ENCODE assay signal across 8 cellular contexts in genomic region chr2:74553892-74554820, GRCh38. TPM values are rescaled to one million over a fixed set of nuclear protein-coding genes. Genes with fewer than 3 reads are reported as not detected.
A peak's percentile ranks its signal among the peaks of the same experiment; 100 is the strongest.
DNase-seq lines count a peak whose midpoint lies in the region; ATAC-seq and TF ChIP-seq lines count a peak whose summit lies in the region.

Gene DOK1, plus strand, starts transcription at chr2:74554720. Its CDS starts 35 bp downstream, at chr2:74554755.
Gene LOXL3, minus strand, starts transcription at chr2:74553942. Its CDS starts 1,308 bp downstream, at chr2:74552634.

- TF ChIP-seq POLR2A in body of pancreas (IDR thresholded peaks at IDR 0.05) = peak in 2 of 3 donors; percentile 4 to 22

- H3K9ac ChIP-seq in iPS-18a (ENCODE audit: low read length) = peak within 1 kb of the TSS; percentile 65
- H3K9ac ChIP-seq in skeletal muscle tissue (ENCODE audit: low read depth in 1 of 3, low read length in 3 of 3) = peak within 1 kb of the TSS; percentile 65 to 69 (median 68)

- 0 out of 2 replicates have a peak, but pooled peaks cover 3% of the 10 kb centered on the region for H3K36me3 ChIP-seq in HAP-1 (replicated peaks)
- H3K36me3 ChIP-seq in body of pancreas (replicated peaks in 1 of 2; ENCODE audit: insufficient read depth in 1 of 2, low read depth in 2 of 2) = no peaks in the 10 kb centered on the region
- H3K36me3 ChIP-seq in iPS-18a (ENCODE audit: control insufficient read depth, low read depth, low read length) = no peaks in the 10 kb centered on the region
- H3K36me3 ChIP-seq in skeletal muscle tissue (ENCODE audit: control insufficient read depth in 3 of 3, insufficient read depth in 3 of 3, low read length in 3 of 3) = peaks cover 0 to 3% (median 0%) of the 10 kb centered on the region in 3 donors

- DNase-seq in GM03348 (ENCODE audit: low spot score) (peak; percentile 95), HAP-1 (ENCODE audit: low spot score in 2 of 2) (peak; percentile 77 to 91), MV-4-11 (lab: John Stamatoyannopoulos, UW) (peak; percentile 66), UCSD-AML1 (lab: John Stamatoyannopoulos, UW; ENCODE audit: unreplicated experiment) (peak; percentile 91), body of pancreas (peak; percentile 84 to 88 (median 86)), NCI-H2171 treated with DMSO at 0.1 percent for 48 hours (lab: John Stamatoyannopoulos, UW) (no peak)

- intact Hi-C loops in body of pancreas (cut with DNase I) = no loop called here

- H3K4me3 ChIP-seq in HAP-1 (peak within 1 kb of the TSS; percentile 89), body of pancreas (peak within 1 kb of the TSS; percentile 43 to 64), iPS-18a (ENCODE audit: low read length) (peak within 1 kb of the TSS; percentile 87), skeletal muscle tissue (ENCODE audit: low read length in 3 of 3) (peak within 1 kb of the TSS; percentile 75 to 84 (median 78))

- ATAC-seq in body of pancreas = peak; percentile 87

- TF ChIP-seq CTCF in body of pancreas (IDR thresholded peaks at IDR 0.05) = peak in 2 of 7 experiments; percentile 13 to 27

- 1 to 3% methylated on average over 24 to 68 of the region's 73 CpGs for WGBS in body of pancreas, 2 donors

- H3K27me3 ChIP-seq in HAP-1 (ENCODE audit: low read depth) (no peaks in the 10 kb centered on the region), body of pancreas (no peaks in the 10 kb centered on the region), iPS-18a (ENCODE audit: control insufficient read depth, insufficient read depth, low read length) (peaks cover 42% of the 10 kb centered on the region), skeletal muscle tissue (ENCODE audit: control insufficient read depth in 3 of 3, insufficient read depth in 3 of 3, low read length in 3 of 3) (peaks cover 15 to 58% (median 50%) of the 10 kb centered on the region in 3 donors)

- in situ Hi-C loops in HAP-1 (cut with MboI; ENCODE audit: low sequenced_read_pairs) = no loop called here

- peak within 1 kb of the TSS; percentile 43 to 85 (median 74) for H3K27ac ChIP-seq in body of pancreas
- no peak within 1 kb of the TSS for H3K27ac ChIP-seq in iPS-18a (ENCODE audit: low read length)
- peak within 1 kb of the TSS; percentile 71 for H3K27ac ChIP-seq in skeletal muscle tissue (ENCODE audit: low read depth, low read length)

- H3K4me1 ChIP-seq in HAP-1 = peaks cover 22% of the 10 kb centered on the region
- peaks cover 23% of the 10 kb centered on the region for H3K4me1 ChIP-seq in body of pancreas
- peaks cover 10% of the 10 kb centered on the region for H3K4me1 ChIP-seq in iPS-18a (ENCODE audit: control insufficient read depth, low read depth, low read length)
- peaks cover 11 to 28% (median 13%) of the 10 kb centered on the region in 3 donors for H3K4me1 ChIP-seq in skeletal muscle tissue (ENCODE audit: control insufficient read depth in 3 of 3, insufficient read depth in 3 of 3, low read length in 3 of 3)

- no peaks in the 10 kb centered on the region for H3K9me3 ChIP-seq in HAP-1
- no peaks in the 10 kb centered on the region for H3K9me3 ChIP-seq in body of pancreas
- H3K9me3 ChIP-seq in iPS-18a (ENCODE audit: control insufficient read depth, low read depth, low read length) = no peaks in the 10 kb centered on the region
- H3K9me3 ChIP-seq in skeletal muscle tissue (ENCODE audit: control insufficient read depth in 3 of 3, low read length in 3 of 3) = no peaks in the 10 kb centered on the region

RNA-seq across cellular contexts. Expression of gene DOK1, which starts in this region (rescaled TPM):
- 10 to 100 TPM in 1 of 2 donors, 1 to 10 TPM in 1; 9.2 to 15.3 TPM for total RNA-seq in body of pancreas
- 12.0 TPM for total RNA-seq in skeletal muscle tissue

RNA-seq across cellular contexts. Expression of gene LOXL3, which starts in this region (rescaled TPM):
- 1 to 10 TPM in 1 of 2 donors, under 1 TPM in 1; 0.33 to 3.1 TPM for total RNA-seq in body of pancreas
- total RNA-seq in skeletal muscle tissue = 8.4 TPM
